Comparison of ENCODE assay signal across 12 cellular contexts in the genomic region with DNA sequence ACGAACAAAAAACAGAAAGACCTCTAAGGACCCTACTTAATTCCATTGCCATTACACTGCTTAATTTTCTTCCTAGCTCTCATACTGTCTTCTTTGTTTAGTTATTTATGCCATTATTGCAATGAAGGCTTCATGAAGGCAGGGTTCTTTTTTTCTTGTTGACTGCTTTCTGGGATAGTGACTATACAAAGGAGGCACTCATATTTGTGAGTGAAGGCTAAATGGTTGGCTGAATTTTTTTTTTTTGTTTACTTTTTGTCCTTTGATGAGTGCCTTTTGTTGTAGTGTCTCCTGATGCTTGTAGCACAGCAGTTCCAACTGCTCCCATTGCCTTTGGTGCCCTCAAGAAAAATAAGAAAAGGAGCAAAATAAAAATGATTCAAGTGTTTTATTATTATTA.
"Had no signal": no experiment of that assay in that cellular context is flagged by ENCODE, and none has a peak within 500 bp of the region (broad histone marks: within the 10 kb centered on the region; RNA-seq: fewer than 3 reads in every experiment).

No MANE protein-coding gene starts in this region.

- H3K9me3 Mint-ChIP-seq: activated CD4-positive, alpha-beta T cell treated with anti-CD3 and anti-CD28 coated beads, Interleukin-2, amount 10 ng/mL, durations not matched to agents 24 days and 14 days; activated naive CD4-positive, alpha-beta T cell treated with anti-CD3 and anti-CD28 coated beads for 36 hours had no signal

- ATAC-seq: gastrocnemius medialis, left ventricle myocardium superior had no signal

- DNase-seq: activated CD8-positive, alpha-beta memory T cell treated with anti-CD3 and anti-CD28 coated beads for 24 hours; activated naive CD4-positive, alpha-beta T cell treated with anti-CD3 and anti-CD28 coated beads for 36 hours; colonic mucosa; effector CD4-positive, alpha-beta T cell; gastrocnemius medialis; kidney; left ventricle myocardium superior; mesenchymal stem cell; stimulated activated CD4-positive, alpha-beta T cell treated with anti-CD3 and anti-CD28 coated beads, Interleukin-12 subunit alpha, Interleukin-12 subunit beta, amount 100 ng/mL, for 4 hours; stimulated activated naive CD4-positive, alpha-beta T cell had no signal

- H3K4me3 Mint-ChIP-seq: activated CD4-positive, alpha-beta T cell treated with anti-CD3 and anti-CD28 coated beads, Interleukin-2, amount 10 ng/mL, durations not matched to agents 24 days and 14 days; activated naive CD4-positive, alpha-beta T cell treated with anti-CD3 and anti-CD28 coated beads for 36 hours; nephron had no signal

- H3K27ac Mint-ChIP-seq: activated CD4-positive, alpha-beta T cell treated with anti-CD3 and anti-CD28 coated beads, Interleukin-2, amount 10 ng/mL, durations not matched to agents 24 days and 14 days; activated naive CD4-positive, alpha-beta T cell treated with anti-CD3 and anti-CD28 coated beads for 36 hours had no signal
